Comparison of ENCODE assay signal across 11 cellular contexts in the genomic region with DNA sequence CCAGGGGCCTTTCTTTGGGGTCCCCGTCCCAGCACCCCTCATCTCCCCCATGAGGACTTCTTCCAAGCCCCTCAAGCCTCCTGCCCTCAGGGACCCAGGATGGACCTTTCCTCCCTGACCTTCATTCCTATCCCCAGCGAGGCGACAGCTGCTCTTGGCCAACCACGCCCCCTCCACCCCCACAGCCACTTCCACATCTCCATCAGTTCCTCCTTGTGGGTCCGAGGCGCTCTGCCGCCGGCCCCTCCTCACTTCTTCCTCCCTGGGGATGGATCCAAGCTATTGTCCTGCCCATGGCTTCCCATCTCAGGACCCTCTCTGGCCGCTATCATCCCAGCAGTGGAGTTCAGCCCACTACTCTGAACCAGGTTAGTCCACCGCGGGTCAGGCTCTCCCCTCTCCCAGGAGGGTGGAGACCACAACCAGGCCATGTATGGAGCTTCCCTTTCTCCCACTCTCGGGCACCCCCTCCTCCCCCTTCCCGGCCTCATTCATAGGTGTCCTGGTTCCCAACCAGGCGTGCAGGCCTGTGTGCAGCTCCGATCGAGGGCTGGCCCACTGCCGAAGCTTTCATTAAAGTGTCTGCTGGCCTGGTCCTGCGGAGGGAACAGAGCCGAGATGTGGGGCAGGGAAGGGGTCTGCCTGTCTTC. TPM values are rescaled to one million over a fixed set of nuclear protein-coding genes. Genes with fewer than 3 reads are reported as not detected.
DNase-seq lines count a peak whose midpoint lies in the region; ATAC-seq and TF ChIP-seq lines count a peak whose summit lies in the region.
"Had no signal": no experiment of that assay in that cellular context is flagged by ENCODE, and none has a peak within 500 bp of the region (broad histone marks: within the 10 kb centered on the region; RNA-seq: fewer than 3 reads in every experiment).

No MANE protein-coding gene starts in this region.

- peak overlapping the region; percentile 82 for H3K4me3 Mint-ChIP-seq in activated naive CD4-positive, alpha-beta T cell treated with anti-CD3 and anti-CD28 coated beads, Interleukin-2, amount 50 U/mL, for 24 hours

- no peak for TF ChIP-seq CTCF in ascending aorta (IDR thresholded peaks at IDR 0.05)

- DNase-seq in activated naive CD4-positive, alpha-beta T cell (lab: John Stamatoyannopoulos, UW) = no peak
- DNase-seq in ascending aorta (ENCODE audit: low spot score in 2 of 2) = no peak
- DNase-seq in KG1 (lab: John Stamatoyannopoulos, UW) = no peak
- no peak for DNase-seq in NCI-H2107 (lab: John Stamatoyannopoulos, UW)
- DNase-seq in DMS79 treated with DMSO at 0.1 percent for 48 hours (lab: John Stamatoyannopoulos, UW) = no peak
- DNase-seq: GM23248, NCI-H1105 had no signal

- H3K27ac ChIP-seq in ascending aorta = peak overlapping the region; percentile 84 to 86
- H3K27ac ChIP-seq: foreskin keratinocyte, GM23248 had no signal

- H3K4me1 ChIP-seq in ascending aorta = peaks cover 5 to 8% of the 10 kb centered on the region in 2 donors
- H3K4me1 ChIP-seq in mononuclear cell (ENCODE audit: insufficient read depth, low read length) = peaks cover 50% of the 10 kb centered on the region
- H3K4me1 ChIP-seq: foreskin keratinocyte had no signal

- H3K4me1 Mint-ChIP-seq in activated naive CD4-positive, alpha-beta T cell treated with anti-CD3 and anti-CD28 coated beads, Interleukin-2, amount 50 U/mL, for 24 hours = peaks cover 23% of the 10 kb centered on the region

- H3K27me3 ChIP-seq in ascending aorta = no peaks in the 10 kb centered on the region
- no peaks in the 10 kb centered on the region for H3K27me3 ChIP-seq in mononuclear cell (ENCODE audit: insufficient read depth, low read length)

- no peaks in the 10 kb centered on the region for H3K36me3 Mint-ChIP-seq in activated naive CD4-positive, alpha-beta T cell treated with anti-CD3 and anti-CD28 coated beads, Interleukin-2, amount 50 U/mL, for 24 hours

- no peaks in the 10 kb centered on the region for H3K36me3 ChIP-seq in ascending aorta

- H3K4me3 ChIP-seq in ascending aorta (peak overlapping the region in 1 of 2 donors; percentile 86), mononuclear cell (ENCODE audit: low read length) (peak overlapping the region; percentile 45)
- H3K4me3 ChIP-seq: GM23248 had no signal

- ATAC-seq in GM21619 (IDR thresholded peaks at IDR 0.05; ENCODE audit: unreplicated experiment) = no peak

- intact Hi-C loops in ascending aorta (cut with DNase I) = loop anchor here (5.0 kb wide), 1 partner anchor 77 kb away; no protein-coding TSS in a partner anchor

- no peak overlapping the region for H3K27ac Mint-ChIP-seq in activated naive CD4-positive, alpha-beta T cell treated with anti-CD3 and anti-CD28 coated beads, Interleukin-2, amount 50 U/mL, for 24 hours

- no peaks in the 10 kb centered on the region for H3K27me3 Mint-ChIP-seq in activated naive CD4-positive, alpha-beta T cell treated with anti-CD3 and anti-CD28 coated beads, Interleukin-2, amount 50 U/mL, for 24 hours

- H3K9me3 Mint-ChIP-seq in activated naive CD4-positive, alpha-beta T cell treated with anti-CD3 and anti-CD28 coated beads, Interleukin-2, amount 50 U/mL, for 24 hours = no peaks in the 10 kb centered on the region

- no peaks in the 10 kb centered on the region for H3K9me3 ChIP-seq in ascending aorta
- no peaks in the 10 kb centered on the region for H3K9me3 ChIP-seq in mononuclear cell (ENCODE audit: low read depth, low read length)

RNA-seq across cellular contexts. Expression of a gene that starts 1.7 kb away (rescaled TPM):
- total RNA-seq in ascending aorta = 4.2 TPM
- 9.2 TPM for total RNA-seq in mononuclear cell
